ENCODE assay signal across 8 cellular contexts in genomic region chr3:122572940-122573412, GRCh38. TPM values are rescaled to one million over a fixed set of nuclear protein-coding genes. Genes with fewer than 3 reads are reported as not detected.
DNase-seq lines count a peak whose midpoint lies in the region; ATAC-seq, FAIRE-seq and TF ChIP-seq lines count a peak whose summit lies in the region.

No MANE protein-coding gene starts in this region.

- no TSS peak for BruUV-seq in GM12878 (replicated peaks; lab: Mats Ljungman, UMichigan)

- peaks cover 54% of the 10 kb centered on the region in 2 donors for H3K4me1 Mint-ChIP-seq in natural killer cell

- no peaks in the 10 kb centered on the region for H3K9me3 Mint-ChIP-seq in natural killer cell

- CTCF ChIA-PET in AG04450 (lab: Charles Lee) (no interaction called here), GM12878 (lab: Yijun Ruan, JAX) (interaction anchor here (1.4 to 5.0 kb wide), 2 partner anchors 9 to 106 kb away, joined by 3 to 59 read pairs; partner anchors contain the start of genes DTX3L and PARP9)

- no peak for FAIRE-seq in GM12878 (lab: Jason Lieb, UNC)

- in situ Hi-C loops in GM12878 (cut with MboI) = no loop called here

- DNase-seq in AG04450 (ENCODE audit: low read depth, low spot score) = no peak
- DNase-seq in NOMO-1 treated with DMSO at 0.1 percent for 48 hours (lab: John Stamatoyannopoulos, UW; ENCODE audit: unreplicated experiment) = peak; percentile 82
- peak; percentile 77 for DNase-seq in GM12878 (ENCODE audit: low read depth, low spot score)
- peak; percentile 41 for DNase-seq in natural killer cell
- DNase-seq in DMS79 treated with DMSO at 0.1 percent for 48 hours (lab: John Stamatoyannopoulos, UW) = no peak
- no peak for DNase-seq in tibial nerve (ENCODE audit: low spot score in 2 of 2)

- TF ChIP-seq RAD21 in GM12878 (IDR thresholded peaks at IDR 0.05; ENCODE audit: insufficient read depth, low read depth, low read length) = no peak

- no peaks in the 10 kb centered on the region for H3K27me3 ChIP-seq in AG04450 (ENCODE audit: control insufficient read depth, insufficient read depth, low read length)
- H3K27me3 ChIP-seq in GM12878 (replicated peaks in 1 of 2; ENCODE audit: control insufficient read depth in 2 of 2, insufficient read depth in 2 of 2, low read length in 1 of 2) = no peaks in the 10 kb centered on the region
- no peaks in the 10 kb centered on the region for H3K27me3 ChIP-seq in tibial nerve

- WGBS in GM12878 (ENCODE audit: insufficient coverage, insufficient replicate concordance, low lambda C conversion rate, missing lambda C conversion rate) = 5% methylated on average over 3 of the region's 3 CpGs
- 39 to 46% methylated on average over 3 of the region's 3 CpGs for WGBS in tibial nerve, 2 donors

- no peaks in the 10 kb centered on the region for H4K20me1 ChIP-seq in GM12878 (ENCODE audit: control insufficient read depth, insufficient read depth)

- POLR2A ChIA-PET in AG04450 (lab: Yijun Ruan, JAX) (no interaction called here), GM12878 (lab: Charles Lee) (interaction anchor here (1.0 to 5.0 kb wide), 5 partner anchors 44 to 108 kb away, joined by 3 to 31 read pairs (median 7); partner anchors contain the start of gene PARP14)

- H3K4me3 ChIP-seq in AG04450 (ENCODE audit: low read depth, low read length) (no peak overlapping the region), GM12878 (no peak overlapping the region), tibial nerve (no peak overlapping the region)

- H3K27ac Mint-ChIP-seq in natural killer cell = peak overlapping the region; percentile 91 to 95

- peak; percentile 61 to 68; a peak in 2 of 4 replicates for TF ChIP-seq EP300 in GM12878 (IDR thresholded peaks at IDR 0.05; ENCODE audit: borderline replicate concordance in 1 of 2, control insufficient read depth in 1 of 2, low read depth in 2 of 2, low read length in 2 of 2)
- TF ChIP-seq EP300 in tibial nerve (IDR thresholded peaks at IDR 0.05) = peak in 1 of 2 donors; percentile 9

- no peaks in the 10 kb centered on the region for H3K27me3 Mint-ChIP-seq in natural killer cell (ENCODE audit: low read depth in 2 of 2)

- H3K9ac ChIP-seq in GM12878 (ENCODE audit: control insufficient read depth, insufficient read depth, low read length) = no peak overlapping the region

- no peak for TF ChIP-seq CTCF in AG04450 (IDR thresholded peaks at IDR 0.05; ENCODE audit: low read depth, low read length)
- no peak for TF ChIP-seq CTCF in GM12878 (IDR thresholded peaks at IDR 0.05 in 2 of 3, conservative IDR thresholded peaks at IDR 0.05 in 1 of 3; ENCODE audit: control insufficient read depth in 2 of 3, extremely low read depth in 1 of 3, insufficient read depth in 1 of 3, low read depth in 3 of 3, low read length in 3 of 3)
- no peak for TF ChIP-seq CTCF in natural killer cell (IDR thresholded peaks at IDR 0.05)
- TF ChIP-seq CTCF in tibial nerve (IDR thresholded peaks at IDR 0.05) = no peak

- intact Hi-C loops in GM12878 (cut with micrococcal nuclease; ENCODE audit: unreplicated experiment) (no loop called here), natural killer cell (cut with micrococcal nuclease) (loop anchor here (2.0 kb wide), 1 partner anchor 38 kb away; no protein-coding TSS in a partner anchor)

- H3K27ac ChIP-seq in AG04450 (ENCODE audit: low read depth, low read length) (peak overlapping the region; percentile 55), GM12878 (ENCODE audit: control insufficient read depth, insufficient read depth) (peak overlapping the region; percentile 59), tibial nerve (peak overlapping the region in 2 of 4 donors; percentile 31 to 51)

- RAD21 ChIA-PET in GM12878 (lab: Charles Lee; ENCODE audit: unreplicated experiment) = interaction anchor here (4.0 to 7.6 kb wide), 4 partner anchors 46 to 107 kb away, joined by 16 to 130 read pairs (median 38); partner anchors contain the start of gene PARP14

- peak overlapping the region; percentile 62; the same call in 1 of the 2 replicates for H3K4me2 ChIP-seq in GM12878 (ENCODE audit: control insufficient read depth, insufficient read depth)

- no peak for TF ChIP-seq POLR2A in GM12878 (IDR thresholded peaks at IDR 0.05; ENCODE audit: low read depth, low read length)
- no peak for TF ChIP-seq POLR2A in tibial nerve (IDR thresholded peaks at IDR 0.05)

- peaks cover 29% of the 10 kb centered on the region for H3K4me1 ChIP-seq in GM12878 (ENCODE audit: control insufficient read depth, insufficient read depth, low read length)
- H3K4me1 ChIP-seq in tibial nerve = peaks cover 0 to 12% (median 4%) of the 10 kb centered on the region in 4 donors

- H3K36me3 ChIP-seq in GM12878 (ENCODE audit: control insufficient read depth in 2 of 2, insufficient read depth in 2 of 2, low read length in 1 of 2) = peaks cover 0 to 12% of the 10 kb centered on the region in 2 experiments; a peak in 1 of 4 replicates
- H3K36me3 ChIP-seq in tibial nerve = peaks cover 0 to 63% (median 7%) of the 10 kb centered on the region in 3 donors

- H2AFZ ChIP-seq in GM12878 (ENCODE audit: control insufficient read depth, low read depth, low read length) = no peak overlapping the region

- peak overlapping the region; percentile 62 for H3K4me3 Mint-ChIP-seq in natural killer cell

- H3K36me3 Mint-ChIP-seq in natural killer cell = peaks cover 13% of the 10 kb centered on the region

- SMC1A ChIA-PET in GM12878 (lab: Charles Lee; ENCODE audit: uncharacterized antibody, unreplicated experiment) = interaction anchor here (1.0 to 7.6 kb wide), 7 partner anchors 7 to 106 kb away, joined by 3 to 183 read pairs (median 42); partner anchors contain the start of genes DTX3L, PARP14 and PARP9

- H3K79me2 ChIP-seq in GM12878 (ENCODE audit: control insufficient read depth, insufficient read depth, low read length) = peaks cover 8% of the 10 kb centered on the region

- peak; percentile 35 for ATAC-seq in GM21447 (IDR thresholded peaks at IDR 0.05; ENCODE audit: unreplicated experiment)
- ATAC-seq in GM12878 = peak; percentile 47
- peak; percentile 87 to 91 (median 91) for ATAC-seq in natural killer cell
- no peak for ATAC-seq in GM21723 (IDR thresholded peaks at IDR 0.05; ENCODE audit: unreplicated experiment)

- H3K9me3 ChIP-seq in AG04450 (ENCODE audit: control insufficient read depth, insufficient read depth, low read length) (no peaks in the 10 kb centered on the region; the same call in 1 of the 2 replicates), GM12878 (replicated peaks; ENCODE audit: control insufficient read depth, insufficient read depth, low read length) (peaks cover 4% of the 10 kb centered on the region; the same call in 2 of the 3 replicates), tibial nerve (no peaks in the 10 kb centered on the region)

RNA-seq across cellular contexts. Expression of gene PARP15, which starts 4.5 kb away (rescaled TPM):
- 0.09 and 0.22 TPM in 2 replicates for polyA plus RNA-seq in AG04450 (2011; rRNA removed)
- not detected in 2 replicates for polyA minus RNA-seq in AG04450 (2011; rRNA and poly(A)+ RNA removed)
- 378 and 381 TPM in 2 replicates for total RNA-seq in GM12878 (2013; cell fraction: nucleolus; rRNA removed)
- 38.9 and 45.0 TPM in 2 replicates for total RNA-seq in GM12878 (2014; rRNA removed)
- 37.2 and 41.8 TPM in 2 replicates for total RNA-seq in GM12878 (2014; rRNA removed; fragmentation: Illumina TruSeq; extraction: Trizol)
- 33.2 and 35.3 TPM in 2 replicates for total RNA-seq in GM12878 (2021)
- 20.1 TPM for polyA plus RNA-seq in GM12878 (2011; ENCODE audit: low read depth)
- 234 and 299 TPM in 2 replicates for polyA plus RNA-seq in GM12878 (2011; rRNA removed)
- polyA plus RNA-seq in GM12878 (2011; cell fraction: cytosol; rRNA removed) = 89.6 and 95.6 TPM in 2 replicates
- 391 and 471 TPM in 2 replicates for polyA plus RNA-seq in GM12878 (2011; cell fraction: nucleus; rRNA removed)
- 23.6 and 25.3 TPM in 2 replicates for polyA plus RNA-seq in GM12878 (2012)
- polyA plus RNA-seq in GM12878 (2014; fragmentation: Illumina TruSeq; extraction: Trizol) = 68.7 and 104 TPM in 2 replicates
- polyA plus RNA-seq in GM12878 (2014; fragmentation: Nextera tagmentation; extraction: Ambion mirVana) = 1 to 10 TPM; 9.0 to 9.7 TPM
- 67.1 and 74.7 TPM in 2 replicates for polyA plus RNA-seq in GM12878 (2014; rRNA removed)
- 10 to 100 TPM; 17.7 to 21.1 TPM for polyA plus RNA-seq in GM12878 (2016; fragmentation: Nextera tagmentation; extraction: Ambion mirVana)
- polyA minus RNA-seq in GM12878 (2011; rRNA and poly(A)+ RNA removed) = 59.2 and 75.6 TPM in 2 replicates
- 23.7 and 27.7 TPM in 2 replicates for polyA minus RNA-seq in GM12878 (2011; cell fraction: cytosol; rRNA and poly(A)+ RNA removed)
- polyA minus RNA-seq in GM12878 (2011; cell fraction: nucleus; rRNA and poly(A)+ RNA removed) = 73.7 and 76.1 TPM in 2 replicates
- total RNA-seq in natural killer cell = 100 to 1,000 TPM; 164 to 199 (median 198) TPM
- total RNA-seq in tibial nerve = 1 to 10 TPM; 1.2 to 3.6 (median 2.8) TPM

RNA-seq across cellular contexts. Expression of gene DTX3L, which starts 8.8 kb away (rescaled TPM):
- polyA plus RNA-seq in AG04450 (2011; rRNA removed) = 7.0 and 8.3 TPM in 2 replicates
- 7.7 and 11.4 TPM in 2 replicates for polyA minus RNA-seq in AG04450 (2011; rRNA and poly(A)+ RNA removed)
- total RNA-seq in GM12878 (2013; cell fraction: nucleolus; rRNA removed) = 22.4 and 23.6 TPM in 2 replicates
- 28.6 and 34.6 TPM in 2 replicates for total RNA-seq in GM12878 (2014; rRNA removed)
- total RNA-seq in GM12878 (2014; rRNA removed; fragmentation: Illumina TruSeq; extraction: Trizol) = 40.1 and 42.9 TPM in 2 replicates
- total RNA-seq in GM12878 (2021) = 41.4 and 46.3 TPM in 2 replicates
- 6.8 TPM for polyA plus RNA-seq in GM12878 (2011; ENCODE audit: low read depth)
- polyA plus RNA-seq in GM12878 (2011; rRNA removed) = 15.6 and 17.0 TPM in 2 replicates
- 12.0 and 18.1 TPM in 2 replicates for polyA plus RNA-seq in GM12878 (2011; cell fraction: cytosol; rRNA removed)
- 5.0 and 7.7 TPM in 2 replicates for polyA plus RNA-seq in GM12878 (2011; cell fraction: nucleus; rRNA removed)
- 7.7 and 9.5 TPM in 2 replicates for polyA plus RNA-seq in GM12878 (2012)
- 37.9 and 45.4 TPM in 2 replicates for polyA plus RNA-seq in GM12878 (2014; fragmentation: Illumina TruSeq; extraction: Trizol)
- polyA plus RNA-seq in GM12878 (2014; fragmentation: Nextera tagmentation; extraction: Ambion mirVana) = 10 to 100 TPM in 1 of 2 experiments, 1 to 10 TPM in 1; 9.9 to 14.6 TPM
- polyA plus RNA-seq in GM12878 (2014; rRNA removed) = 19.5 and 21.8 TPM in 2 replicates
- 10 to 100 TPM; 20.0 to 21.5 TPM for polyA plus RNA-seq in GM12878 (2016; fragmentation: Nextera tagmentation; extraction: Ambion mirVana)
- 18.9 and 21.1 TPM in 2 replicates for polyA minus RNA-seq in GM12878 (2011; rRNA and poly(A)+ RNA removed)
- 15.1 and 16.9 TPM in 2 replicates for polyA minus RNA-seq in GM12878 (2011; cell fraction: cytosol; rRNA and poly(A)+ RNA removed)
- polyA minus RNA-seq in GM12878 (2011; cell fraction: nucleus; rRNA and poly(A)+ RNA removed) = 3.9 and 6.3 TPM in 2 replicates
- 10 to 100 TPM; 40.8 to 61.0 (median 51.8) TPM for total RNA-seq in natural killer cell
- 10 to 100 TPM; 14.9 to 23.2 (median 18.9) TPM for total RNA-seq in tibial nerve

RNA-seq across cellular contexts. Expression of gene PARP9, which starts 8.9 kb away (rescaled TPM):
- 18.9 and 24.4 TPM in 2 replicates for polyA plus RNA-seq in AG04450 (2011; rRNA removed)
- 9.9 and 14.0 TPM in 2 replicates for polyA minus RNA-seq in AG04450 (2011; rRNA and poly(A)+ RNA removed)
- total RNA-seq in GM12878 (2013; cell fraction: nucleolus; rRNA removed) = 53.6 and 54.2 TPM in 2 replicates
- 41.3 and 54.2 TPM in 2 replicates for total RNA-seq in GM12878 (2014; rRNA removed)
- total RNA-seq in GM12878 (2014; rRNA removed; fragmentation: Illumina TruSeq; extraction: Trizol) = 58.9 and 61.8 TPM in 2 replicates
- 46.2 and 49.6 TPM in 2 replicates for total RNA-seq in GM12878 (2021)
- 12.1 TPM for polyA plus RNA-seq in GM12878 (2011; ENCODE audit: low read depth)
- polyA plus RNA-seq in GM12878 (2011; rRNA removed) = 122 and 154 TPM in 2 replicates
- polyA plus RNA-seq in GM12878 (2011; cell fraction: cytosol; rRNA removed) = 59.0 and 65.8 TPM in 2 replicates
- polyA plus RNA-seq in GM12878 (2011; cell fraction: nucleus; rRNA removed) = 72.6 and 102 TPM in 2 replicates
- polyA plus RNA-seq in GM12878 (2012) = 12.8 and 16.9 TPM in 2 replicates
- polyA plus RNA-seq in GM12878 (2014; fragmentation: Illumina TruSeq; extraction: Trizol) = 69.4 and 91.3 TPM in 2 replicates
- 10 to 100 TPM; 34.0 to 40.4 TPM for polyA plus RNA-seq in GM12878 (2014; fragmentation: Nextera tagmentation; extraction: Ambion mirVana)
- 44.8 and 56.6 TPM in 2 replicates for polyA plus RNA-seq in GM12878 (2014; rRNA removed)
- 10 to 100 TPM; 40.7 to 46.0 TPM for polyA plus RNA-seq in GM12878 (2016; fragmentation: Nextera tagmentation; extraction: Ambion mirVana)
- polyA minus RNA-seq in GM12878 (2011; rRNA and poly(A)+ RNA removed) = 55.6 and 64.0 TPM in 2 replicates
- 20.0 and 21.8 TPM in 2 replicates for polyA minus RNA-seq in GM12878 (2011; cell fraction: cytosol; rRNA and poly(A)+ RNA removed)
- 17.0 and 20.1 TPM in 2 replicates for polyA minus RNA-seq in GM12878 (2011; cell fraction: nucleus; rRNA and poly(A)+ RNA removed)
- 10 to 100 TPM; 23.8 to 41.1 (median 38.5) TPM for total RNA-seq in natural killer cell
- 10 to 100 TPM; 16.1 to 32.6 (median 22.4) TPM for total RNA-seq in tibial nerve

RNA-seq across cellular contexts. Expression of gene KPNA1, which starts 58.2 kb away (rescaled TPM):
- polyA plus RNA-seq in AG04450 (2011; rRNA removed) (48.1 and 54.0 TPM in 2 replicates), GM12878 (2011; rRNA removed) (45.6 and 56.3 TPM in 2 replicates), GM12878 (2014; fragmentation: Illumina TruSeq; extraction: Trizol) (50.9 and 54.9 TPM in 2 replicates), GM12878 (2014; fragmentation: Nextera tagmentation; extraction: Ambion mirVana) (1 to 10 TPM; 8.5 to 8.8 TPM), GM12878 (2014; rRNA removed) (33.4 and 37.6 TPM in 2 replicates), GM12878 (2016; fragmentation: Nextera tagmentation; extraction: Ambion mirVana) (10 to 100 TPM; 44.4 to 46.8 TPM)
- polyA minus RNA-seq in AG04450 (2011; rRNA and poly(A)+ RNA removed) = 45.7 and 58.3 TPM in 2 replicates
- total RNA-seq in GM12878 (2013; cell fraction: nucleolus; rRNA removed) = 80.9 and 90.7 TPM in 2 replicates
- total RNA-seq in GM12878 (2014; rRNA removed) (16.1 and 18.6 TPM in 2 replicates), GM12878 (2014; rRNA removed; fragmentation: Illumina TruSeq; extraction: Trizol) (29.7 and 29.9 TPM in 2 replicates), GM12878 (2021) (52.7 and 52.8 TPM in 2 replicates), natural killer cell (10 to 100 TPM; 62.3 to 67.1 (median 63.1) TPM), tibial nerve (10 to 100 TPM; 36.8 to 46.5 (median 41.8) TPM)
- 9.4 TPM for polyA plus RNA-seq in GM12878 (2011; ENCODE audit: low read depth)
- polyA plus RNA-seq in GM12878 (2011; cell fraction: cytosol; rRNA removed) = 36.5 and 46.7 TPM in 2 replicates
- 36.3 and 44.2 TPM in 2 replicates for polyA plus RNA-seq in GM12878 (2011; cell fraction: nucleus; rRNA removed)
- 13.7 and 19.9 TPM in 2 replicates for polyA plus RNA-seq in GM12878 (2012)
- polyA minus RNA-seq in GM12878 (2011; rRNA and poly(A)+ RNA removed) = 43.9 and 44.5 TPM in 2 replicates
- 16.0 and 19.0 TPM in 2 replicates for polyA minus RNA-seq in GM12878 (2011; cell fraction: cytosol; rRNA and poly(A)+ RNA removed)
- polyA minus RNA-seq in GM12878 (2011; cell fraction: nucleus; rRNA and poly(A)+ RNA removed) = 12.7 and 24.3 TPM in 2 replicates

Comparison
In these comparisons a context has a peak if more than half of its experiments do, and no peak if none do; other contexts are left out.
1. DNase-seq: peak in NOMO-1 treated with DMSO at 0.1 percent for 48 hours (single experiment), GM12878 (single experiment) and natural killer cell (single experiment); none in AG04450 (single experiment), DMS79 treated with DMSO at 0.1 percent for 48 hours (single experiment) and tibial nerve (0 of 2).
2. RNA of gene PARP15, which starts 4.5 kb away (total RNA-seq): 164 to 199 TPM in natural killer cell and 33.2 to 381 TPM in GM12878; 1.2 to 3.6 TPM in tibial nerve; every median in the first group is over 4 times any median in the second.